ENCODE assay signal across 6 cellular contexts in genomic region chr1:99754697-99755096, GRCh38.
"Had no signal": no experiment of that assay in that cellular context is flagged by ENCODE, and none has a peak within 500 bp of the region (broad histone marks: within the 10 kb centered on the region; RNA-seq: fewer than 3 reads in every experiment).

No MANE protein-coding gene starts in this region.

- H3K4me3 ChIP-seq: GM12878 had no signal

- ATAC-seq: GM12878 had no signal

- DNase-seq: GDM1, GF-D8 had no signal

- FAIRE-seq: G401.6, GM12878, GM12892, GM19239 had no signal
